Comparison of ENCODE assay signal across 8 cellular contexts in the genomic region with DNA sequence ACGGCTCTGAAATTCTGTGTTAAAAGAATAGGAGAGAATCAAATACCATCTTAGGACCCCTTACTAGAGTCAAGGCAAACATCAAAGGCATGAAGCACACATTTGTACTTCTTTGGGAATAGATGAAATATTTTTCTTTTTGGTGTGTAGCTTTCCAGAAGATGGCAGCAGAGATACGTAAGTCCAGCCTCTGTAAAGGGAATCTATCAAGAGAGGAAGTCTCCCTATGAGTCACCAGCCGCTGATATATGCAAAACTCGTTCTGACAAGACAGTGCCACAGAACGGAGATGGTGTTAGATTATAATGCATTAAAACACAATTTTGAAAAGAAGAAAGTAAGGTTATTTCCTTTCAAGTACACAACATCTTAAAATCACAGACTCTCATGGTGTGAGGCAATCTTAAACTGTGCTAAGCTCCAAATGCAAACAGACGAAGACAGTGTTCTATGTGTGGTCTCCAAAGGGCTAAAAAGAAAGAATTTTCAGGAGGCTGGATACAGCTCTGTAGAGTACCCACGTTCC.
DNase-seq lines count a peak whose midpoint lies in the region; ATAC-seq and TF ChIP-seq lines count a peak whose summit lies in the region.

No MANE protein-coding gene starts in this region.

- H3K9ac ChIP-seq in mammary epithelial cell (ENCODE audit: insufficient read depth, low read length) = no peak overlapping the region

- peak overlapping the region; percentile 45 for H2AFZ ChIP-seq in mammary epithelial cell (ENCODE audit: low read depth, low read length)

- no TSS peak for BruUV-seq in mammary epithelial cell (replicated peaks; lab: Mats Ljungman, UMichigan)

- H3K4me1 ChIP-seq in mammary epithelial cell (ENCODE audit: insufficient read depth, low read length) = peaks cover 18% of the 10 kb centered on the region

- CTCF ChIA-PET in mammary epithelial cell (lab: Charles Lee; ENCODE audit: low non-redundant PET) = interaction anchor here (0.6 kb wide), 1 partner anchor 269 kb away, joined by 5 read pairs; no protein-coding TSS in a partner anchor

- H3K36me3 ChIP-seq in mammary epithelial cell (ENCODE audit: insufficient read depth, low read length) = no peaks in the 10 kb centered on the region
- H3K36me3 ChIP-seq in kidney epithelial cell (ENCODE audit: control insufficient read depth, insufficient read depth, low read length) = no peaks in the 10 kb centered on the region

- H4K20me1 ChIP-seq in mammary epithelial cell (ENCODE audit: insufficient read depth, low read length) = no peaks in the 10 kb centered on the region

- H3K27me3 ChIP-seq in mammary epithelial cell (ENCODE audit: insufficient read depth, low read length) (no peaks in the 10 kb centered on the region), kidney epithelial cell (ENCODE audit: control insufficient read depth, insufficient read depth, low read length) (no peaks in the 10 kb centered on the region)

- intact Hi-C loops in mammary epithelial cell (cut with micrococcal nuclease) = loop anchor here (1.0 to 10.0 kb wide), 6 partner anchors 24 to 1461 kb away; a partner anchor contains a TSS

- no peaks in the 10 kb centered on the region for H3K9me3 ChIP-seq in mammary epithelial cell (replicated peaks; ENCODE audit: insufficient read depth, low read length)

- TF ChIP-seq CTCF in AG09309 (IDR thresholded peaks at IDR 0.05; ENCODE audit: control insufficient read depth, insufficient read depth, low read depth, low read length, missing control alignments) (peak; percentile 73), mammary epithelial cell (conservative IDR thresholded peaks at IDR 0.05 in 1 of 2, IDR thresholded peaks at IDR 0.05 in 1 of 2; ENCODE audit: extremely low read depth in 1 of 2, insufficient read depth in 1 of 2, low read depth in 1 of 2, low read length in 2 of 2) (peak; percentile 53 to 68), kidney epithelial cell (IDR thresholded peaks at IDR 0.05; ENCODE audit: insufficient read depth, low read length, poor library complexity, severe bottlenecking) (peak; percentile 69)

- no peaks in the 10 kb centered on the region for H3K79me2 ChIP-seq in mammary epithelial cell (ENCODE audit: insufficient read depth, low read length)

- 0% methylated on average over 6 of the region's 7 CpGs for WGBS in mammary epithelial cell (ENCODE audit: low coverage, missing lambda C conversion rate)

- dilution Hi-C loops in mammary epithelial cell (cut with HindIII; ENCODE audit: low sequenced_read_pairs) = loop anchor here (25.0 kb wide), 1 partner anchor 632 kb away; no protein-coding TSS in a partner anchor

- ATAC-seq in GM18511 (IDR thresholded peaks at IDR 0.05; ENCODE audit: unreplicated experiment) = peak; percentile 100
- ATAC-seq in HG02943 (IDR thresholded peaks at IDR 0.05; ENCODE audit: low read depth, unreplicated experiment) = peak; percentile 99

- in situ Hi-C loops in mammary epithelial cell (cut with MboI; ENCODE audit: low sequenced_read_pairs in 2 of 2) = no loop called here

- no peak overlapping the region for H3K4me3 ChIP-seq in AG09309 (ENCODE audit: control insufficient read depth, low read depth, low read length)
- H3K4me3 ChIP-seq in mammary epithelial cell (replicated peaks in 1 of 3; ENCODE audit: insufficient read depth in 1 of 3, low read depth in 2 of 3, low read length in 3 of 3) = no peak overlapping the region
- no peak overlapping the region for H3K4me3 ChIP-seq in kidney epithelial cell (ENCODE audit: low read depth, low read length)

- DNase-seq in AG09309 (ENCODE audit: low read depth) (no peak), NCI-H1436 treated with DMSO at 0.1 percent for 48 hours (lab: John Stamatoyannopoulos, UW) (peak; percentile 23), SW 1271 (lab: John Stamatoyannopoulos, UW) (peak; percentile 17 to 79), mammary epithelial cell (peak; percentile 82), kidney epithelial cell (ENCODE audit: low read depth) (peak; percentile 77)
- peak; percentile 26 to 29 for DNase-seq in stimulated activated CD4-positive, alpha-beta T cell treated with anti-CD3 and anti-CD28 coated beads, Interleukin-2, amount 100 ng/mL, for 48 hours

- H3K4me2 ChIP-seq in mammary epithelial cell (ENCODE audit: insufficient read depth, low read depth, low read length) = peak overlapping the region; percentile 79

- no peak overlapping the region for H3K27ac ChIP-seq in mammary epithelial cell (ENCODE audit: insufficient read depth, low read depth, low read length)
